18 cellular contexts compared by ENCODE assay signal in the genomic region with DNA sequence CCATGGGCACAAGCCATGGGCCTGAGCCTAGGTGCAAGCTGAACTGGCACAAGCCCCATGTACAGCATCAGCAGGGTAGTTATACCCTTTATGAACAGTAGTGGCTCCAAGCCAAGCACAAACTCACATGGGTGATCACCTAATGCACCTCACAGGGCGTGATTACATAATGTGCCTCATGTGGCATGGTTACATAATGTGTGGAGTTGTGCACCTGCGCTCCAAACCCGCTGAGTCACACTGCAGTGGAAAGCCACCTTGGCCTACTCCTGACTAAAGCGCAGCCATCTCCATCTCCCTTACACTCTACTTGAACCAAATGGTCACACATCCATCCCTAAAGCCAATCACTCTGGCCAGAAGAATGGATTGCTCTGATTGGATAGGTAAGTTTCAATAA.
DNase-seq lines count a peak whose midpoint lies in the region; ATAC-seq and TF ChIP-seq lines count a peak whose summit lies in the region.
"Had no signal": no experiment of that assay in that cellular context is flagged by ENCODE, and none has a peak within 500 bp of the region (broad histone marks: within the 10 kb centered on the region; RNA-seq: fewer than 3 reads in every experiment).

No MANE protein-coding gene starts in this region.

- peaks cover 13% of the 10 kb centered on the region for H3K9me3 Mint-ChIP-seq in activated naive CD4-positive, alpha-beta T cell treated with anti-CD3 and anti-CD28 coated beads for 36 hours
- peaks cover 0 to 16% of the 10 kb centered on the region in 2 donors for H3K9me3 Mint-ChIP-seq in activated naive CD4-positive, alpha-beta T cell treated with anti-CD3 and anti-CD28 coated beads, Interleukin-2, amount 50 U/mL, for 72 hours
- H3K9me3 Mint-ChIP-seq: T-helper 1 cell treated with Interleukin-12 subunit alpha and Interleukin-12 subunit beta and Interleukin-4 antibody, amounts not matched to agents 30 μg/mL and 1 μg/mL, for 36 hours had no signal

- no peak for TF ChIP-seq CTCF in epithelial cell of esophagus (IDR thresholded peaks at IDR 0.05; ENCODE audit: insufficient read depth, low read depth, low read length, missing control alignments)
- no peak for TF ChIP-seq CTCF in testis (IDR thresholded peaks at IDR 0.05)

- H3K36me3 ChIP-seq in testis (ENCODE audit: low read depth, missing control alignments), result no peaks in the 10 kb centered on the region
- H3K36me3 ChIP-seq: esophagus squamous epithelium had no signal

- CTCF ChIA-PET in activated naive CD4-positive, alpha-beta T cell treated with anti-CD3 and anti-CD28 coated beads for 36 hours (lab: Charles Lee), result no interaction called here

- no peak overlapping the region for H3K27ac Mint-ChIP-seq in activated naive CD4-positive, alpha-beta T cell treated with anti-CD3 and anti-CD28 coated beads for 36 hours
- no peak overlapping the region for H3K27ac Mint-ChIP-seq in activated naive CD4-positive, alpha-beta T cell treated with anti-CD3 and anti-CD28 coated beads, Interleukin-2, amount 50 U/mL, for 72 hours
- H3K27ac Mint-ChIP-seq: activated naive CD8-positive, alpha-beta T cell; HFFc6; T-helper 1 cell treated with Interleukin-12 subunit alpha and Interleukin-12 subunit beta and Interleukin-4 antibody, amounts not matched to agents 30 μg/mL and 1 μg/mL, for 36 hours had no signal

- H3K4me1 Mint-ChIP-seq in activated naive CD4-positive, alpha-beta T cell treated with anti-CD3 and anti-CD28 coated beads for 36 hours (ENCODE audit: low read depth), result no peaks in the 10 kb centered on the region

- no peak overlapping the region for H3K4me3 ChIP-seq in epithelial cell of esophagus (ENCODE audit: low read length)
- H3K4me3 ChIP-seq in testis, result no peak overlapping the region
- H3K4me3 ChIP-seq: esophagus squamous epithelium had no signal

- DNase-seq in activated naive CD4-positive, alpha-beta T cell treated with anti-CD3 and anti-CD28 coated beads for 36 hours, result peak; percentile 34
- DNase-seq in activated naive CD4-positive, alpha-beta T cell treated with anti-CD3 and anti-CD28 coated beads, Interleukin-2, amount 50 U/mL, for 72 hours (ENCODE audit: low spot score in 2 of 2), result no peak
- peak; percentile 12 for DNase-seq in M059J (ENCODE audit: low read depth)
- DNase-seq in epithelial cell of esophagus (ENCODE audit: low read depth), result peak; percentile 9
- DNase-seq in testis, result peak; percentile 30
- DNase-seq in pons (ENCODE audit: low spot score), result no peak
- no peak for DNase-seq in NCI-H446 (lab: John Stamatoyannopoulos, UW)
- DNase-seq in GF-D8 (lab: John Stamatoyannopoulos, UW), result no peak
- DNase-seq: activated CD4-positive, CD25-positive, alpha-beta regulatory T cell; esophagus squamous epithelium; HFFc6; kidney glomerular epithelial cell; NCI-H1105; SIG-M5; stimulated activated CD4-positive, alpha-beta T cell treated with anti-CD3 and anti-CD28 coated beads, Interleukin-1b, Interleukin-23, amount 100 ng/mL, for 48 hours had no signal

- H3K27ac ChIP-seq in testis, result no peak overlapping the region
- H3K27ac ChIP-seq: esophagus squamous epithelium had no signal

- intact Hi-C loops in activated naive CD4-positive, alpha-beta T cell treated with anti-CD3 and anti-CD28 coated beads for 36 hours (cut with micrococcal nuclease), result no loop called here
- intact Hi-C loops in testis (cut with DNase I; ENCODE audit: low total_unique reads), result no loop called here

- H3K9me3 ChIP-seq in testis, result no peaks in the 10 kb centered on the region

- no peaks in the 10 kb centered on the region for H3K4me1 ChIP-seq in testis
- H3K4me1 ChIP-seq: esophagus squamous epithelium had no signal

- no peaks in the 10 kb centered on the region for H3K27me3 ChIP-seq in testis
- H3K27me3 ChIP-seq: esophagus squamous epithelium had no signal

- no peak for ATAC-seq in activated naive CD4-positive, alpha-beta T cell treated with anti-CD3 and anti-CD28 coated beads, Interleukin-2, amount 50 U/mL, for 72 hours
- ATAC-seq: sciatic nerve had no signal

- 96 to 99% methylated on average over 4 of the region's 4 CpGs for WGBS in testis, 2 donors

- H3K27me3 Mint-ChIP-seq in activated naive CD4-positive, alpha-beta T cell treated with anti-CD3 and anti-CD28 coated beads for 36 hours (ENCODE audit: low read depth), result no peaks in the 10 kb centered on the region
- H3K27me3 Mint-ChIP-seq: activated naive CD8-positive, alpha-beta T cell had no signal

- no peak overlapping the region for H3K4me3 Mint-ChIP-seq in activated naive CD4-positive, alpha-beta T cell treated with anti-CD3 and anti-CD28 coated beads for 36 hours
- H3K4me3 Mint-ChIP-seq: activated naive CD8-positive, alpha-beta T cell; HFFc6; T-helper 1 cell treated with Interleukin-12 subunit alpha and Interleukin-12 subunit beta and Interleukin-4 antibody, amounts not matched to agents 30 μg/mL and 1 μg/mL, for 36 hours had no signal

- TF ChIP-seq POLR2A in testis (IDR thresholded peaks at IDR 0.05), result no peak

- no peaks in the 10 kb centered on the region for H3K36me3 Mint-ChIP-seq in activated naive CD4-positive, alpha-beta T cell treated with anti-CD3 and anti-CD28 coated beads for 36 hours (ENCODE audit: low read depth)
- peaks cover 0 to 11% of the 10 kb centered on the region in 2 donors for H3K36me3 Mint-ChIP-seq in activated naive CD4-positive, alpha-beta T cell treated with anti-CD3 and anti-CD28 coated beads, Interleukin-2, amount 50 U/mL, for 72 hours

Comparison
In these comparisons a context has a peak if more than half of its experiments do, and no peak if none do; other contexts are left out.
1. DNase-seq: peak in activated naive CD4-positive, alpha-beta T cell treated with anti-CD3 and anti-CD28 coated beads for 36 hours (single experiment), M059J (single experiment), epithelial cell of esophagus (single experiment) and testis (single experiment); none in activated naive CD4-positive, alpha-beta T cell treated with anti-CD3 and anti-CD28 coated beads, Interleukin-2, amount 50 U/mL, for 72 hours (0 of 2), pons (single experiment), NCI-H446 (0 of 2) and GF-D8 (single experiment).